In the genomic region with DNA sequence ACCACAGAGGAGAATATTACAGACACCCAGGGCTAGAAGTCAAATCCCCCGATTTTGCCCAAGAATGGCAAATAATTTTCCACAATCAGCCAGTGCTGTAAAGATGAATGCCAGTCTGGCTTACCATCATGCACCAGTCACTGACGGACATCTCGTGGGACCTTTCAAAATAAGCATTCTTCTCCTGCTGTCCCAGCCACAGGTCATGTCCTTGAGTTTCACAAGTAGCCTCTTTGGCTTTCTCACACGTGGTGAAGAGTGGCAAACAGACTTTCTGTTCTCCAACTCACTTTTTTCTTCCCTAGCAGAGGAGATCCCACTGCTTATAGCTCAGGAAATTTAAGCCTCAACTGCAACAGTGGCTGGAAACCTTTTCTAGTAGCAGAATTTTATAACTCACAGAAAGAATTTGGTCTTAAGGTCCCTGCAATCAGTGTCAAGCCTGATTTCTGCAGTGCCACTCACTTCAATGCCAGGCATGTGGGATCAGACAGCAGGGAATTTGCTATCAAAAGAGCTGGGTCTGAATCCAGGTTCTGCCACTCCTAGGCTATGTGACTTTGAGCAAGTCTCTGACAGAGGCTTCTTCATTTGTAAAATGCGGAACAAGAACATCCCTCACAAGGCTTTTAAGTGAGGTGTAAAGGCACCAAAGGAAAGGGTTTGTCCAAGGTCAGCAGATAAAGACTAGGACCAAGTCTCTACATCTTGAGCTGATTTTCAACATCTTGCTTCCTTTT, we compare ENCODE assay signal across 1 cellular context.
TF ChIP-seq lines count a peak whose summit lies in the region.

No MANE protein-coding gene starts in this region.

TF ChIP-seq in IMR-90, 13 proteins besides CTCF, POLR2A, EP300 and RAD21:
- TF ChIP-seq CHD1 (IDR thresholded peaks at IDR 0.05; ENCODE audit: low read depth, low read length) (no peak), ELK1 (IDR thresholded peaks at IDR 0.05; ENCODE audit: borderline replicate concordance, low read depth, low read length) (no peak), MAZ (IDR thresholded peaks at IDR 0.05; ENCODE audit: borderline replicate concordance, low read depth, low read length) (no peak), CEBPB (IDR thresholded peaks at IDR 0.05; ENCODE audit: low read depth, low read length) (no peak), RFX5 (IDR thresholded peaks at IDR 0.05; ENCODE audit: low read depth, low read length) (no peak), FOS (IDR thresholded peaks at IDR 0.05; ENCODE audit: low read depth, low read length) (no peak), BHLHE40 (IDR thresholded peaks at IDR 0.05; ENCODE audit: low read depth, low read length) (no peak), RCOR1 (IDR thresholded peaks at IDR 0.05; ENCODE audit: insufficient replicate concordance, low read length) (no peak), MAFK (IDR thresholded peaks at IDR 0.05; ENCODE audit: low read depth, low read length) (no peak), SMC3 (IDR thresholded peaks at IDR 0.05; ENCODE audit: low read depth, low read length) (no peak), USF2 (IDR thresholded peaks at IDR 0.05; ENCODE audit: low read depth, low read length) (no peak), NFE2L2 (IDR thresholded peaks at IDR 0.05; ENCODE audit: low read depth, low read length) (no peak), MXI1 (IDR thresholded peaks at IDR 0.05; ENCODE audit: borderline replicate concordance, low read depth, low read length) (no peak)
TF ChIP-seq in IMR-90: peak in this region for 0.
